In the genomic region with DNA sequence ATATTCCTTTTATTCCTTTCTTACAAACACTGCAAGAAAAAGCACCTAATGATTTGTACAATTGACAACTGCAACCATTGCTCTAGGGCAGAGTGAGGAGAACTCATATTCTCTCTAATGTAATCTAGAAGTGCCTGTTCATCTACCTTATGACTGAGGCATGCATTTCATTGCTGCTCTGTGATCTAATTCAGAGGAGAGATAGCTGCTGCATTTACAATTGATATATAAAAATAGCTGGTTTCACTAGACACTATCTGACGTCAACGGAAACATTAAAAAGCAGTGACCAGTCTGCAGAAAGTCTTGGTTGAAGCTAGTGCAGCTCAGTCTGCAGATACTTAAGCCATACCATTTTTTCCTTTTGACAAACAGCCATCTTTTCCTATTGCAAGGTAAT, we compare ENCODE assay signal across 21 cellular contexts.
A peak's percentile ranks its signal among the peaks of the same experiment; 100 is the strongest.
DNase-seq lines count a peak whose midpoint lies in the region; ATAC-seq, FAIRE-seq and TF ChIP-seq lines count a peak whose summit lies in the region.
"Had no signal": no experiment of that assay in that cellular context is flagged by ENCODE, and none has a peak within 500 bp of the region (broad histone marks: within the 10 kb centered on the region; RNA-seq: fewer than 3 reads in every experiment).

No MANE protein-coding gene starts in this region.

- no peak for FAIRE-seq in small intestine (lab: Jason Lieb, UNC)
- FAIRE-seq: A204.1, HTR-8/SVneo had no signal

- no peaks in the 10 kb centered on the region for H3K36me3 Mint-ChIP-seq in activated T-cell treated with anti-CD3 and anti-CD28 coated beads, Interleukin-2, amount 50 U/mL, for 4 hours (ENCODE audit: insufficient read depth)
- H3K36me3 Mint-ChIP-seq: CD4-positive, CD25-positive, alpha-beta regulatory T cell; CD8-positive, alpha-beta memory T cell had no signal

- H3K9me3 Mint-ChIP-seq in activated T-cell treated with anti-CD3 and anti-CD28 coated beads, Interleukin-2, amount 50 U/mL, for 4 hours = peaks cover 8% of the 10 kb centered on the region
- H3K9me3 Mint-ChIP-seq: CD8-positive, alpha-beta memory T cell had no signal

- H3K9me3 ChIP-seq in heart left ventricle (no peaks in the 10 kb centered on the region), small intestine (ENCODE audit: control insufficient read depth, low read depth) (no peaks in the 10 kb centered on the region)
- H3K9me3 ChIP-seq: BE2C had no signal

- peak overlapping the region in 7 of 12 donors; percentile 20 to 55 (median 42) for H3K27ac ChIP-seq in heart left ventricle
- no peak overlapping the region for H3K27ac ChIP-seq in small intestine (ENCODE audit: low read depth in 1 of 2, low read length in 1 of 2)

- H3K27me3 ChIP-seq in heart left ventricle (no peaks in the 10 kb centered on the region), small intestine (ENCODE audit: control insufficient read depth in 2 of 2, insufficient read depth in 2 of 2, low read length in 2 of 2) (no peaks in the 10 kb centered on the region)
- H3K27me3 ChIP-seq: BE2C had no signal

- H3K4me3 ChIP-seq in heart left ventricle (no peak overlapping the region), small intestine (ENCODE audit: low read depth in 1 of 2, low read length in 2 of 2) (no peak overlapping the region)

- ATAC-seq in heart left ventricle (peak; percentile 40 to 90 (median 78)), left cardiac atrium (no peak), SK-N-SH treated with all-trans-retinoic acid at 6 μM for 48 hours (no peak; the same call in 2 of the 3 replicates)
- ATAC-seq in activated T-cell treated with anti-CD3 and anti-CD28 coated beads, Interleukin-2, amount 50 U/mL, for 4 hours = no peak

- no peaks in the 10 kb centered on the region for H3K27me3 Mint-ChIP-seq in activated T-cell treated with anti-CD3 and anti-CD28 coated beads, Interleukin-2, amount 50 U/mL, for 4 hours (ENCODE audit: low read depth)
- H3K27me3 Mint-ChIP-seq: CD8-positive, alpha-beta memory T cell had no signal

- no peaks in the 10 kb centered on the region for H3K36me3 ChIP-seq in heart left ventricle
- no peaks in the 10 kb centered on the region for H3K36me3 ChIP-seq in small intestine (ENCODE audit: control insufficient read depth in 2 of 2, insufficient read depth in 2 of 2, low read length in 2 of 2)
- H3K36me3 ChIP-seq: BE2C had no signal

- DNase-seq in heart left ventricle (no peak), left cardiac atrium (no peak), foreskin melanocyte (peak; percentile 21), small intestine (peak; percentile 33), COLO668 (lab: John Stamatoyannopoulos, UW; ENCODE audit: unreplicated experiment) (no peak), A172 (ENCODE audit: low spot score) (no peak)
- DNase-seq in activated T-cell treated with anti-CD3 and anti-CD28 coated beads, Interleukin-2, amount 50 U/mL, for 4 hours = no peak
- DNase-seq: ACHN; BE2C; C1 segment of cervical spinal cord; CD4-positive, CD25-positive, alpha-beta regulatory T cell; CD8-positive, alpha-beta memory T cell; DMS153; DMS79; GDM1; GOT3; H9; IMR-90 had no signal

- WGBS in heart left ventricle, 4 donors = 22 to 44% (median 36%) methylated on average over 2 of the region's 2 CpGs
- 22 to 59% (median 58%) methylated on average over 2 of the region's 2 CpGs for whole genome bisulfite sequencing in small intestine, 3 donors

- H3K4me1 Mint-ChIP-seq in activated T-cell treated with anti-CD3 and anti-CD28 coated beads, Interleukin-2, amount 50 U/mL, for 4 hours (ENCODE audit: low read depth) = no peaks in the 10 kb centered on the region
- H3K4me1 Mint-ChIP-seq: CD4-positive, CD25-positive, alpha-beta regulatory T cell; CD8-positive, alpha-beta memory T cell had no signal

- H3K4me1 ChIP-seq in heart left ventricle (peaks cover 0 to 11% (median 0%) of the 10 kb centered on the region in 12 donors), small intestine (ENCODE audit: control insufficient read depth in 2 of 2, insufficient read depth in 1 of 2, low read depth in 1 of 2, low read length in 1 of 2) (no peaks in the 10 kb centered on the region)
- H3K4me1 ChIP-seq: BE2C had no signal

- no peak for TF ChIP-seq CTCF in heart left ventricle (IDR thresholded peaks at IDR 0.05)

- H3K4me3 Mint-ChIP-seq in activated T-cell treated with anti-CD3 and anti-CD28 coated beads, Interleukin-2, amount 50 U/mL, for 4 hours = no peak overlapping the region
- H3K4me3 Mint-ChIP-seq: CD4-positive, CD25-positive, alpha-beta regulatory T cell; CD8-positive, alpha-beta memory T cell; H9 had no signal

- TF ChIP-seq POLR2A in heart left ventricle (IDR thresholded peaks at IDR 0.05) = no peak

- intact Hi-C loops in heart left ventricle (cut with DNase I) (no loop called here), left cardiac atrium (cut with DNase I) (no loop called here)

TF ChIP-seq in SK-N-SH treated with all-trans-retinoic acid at 6 μM for 48 hours, 23 proteins besides CTCF, POLR2A, EP300 and RAD21:
- TF ChIP-seq CSDC2 (CRISPR knock-in tag; IDR thresholded peaks at IDR 0.05) (no peak), TCF4 (CRISPR knock-in tag; IDR thresholded peaks at IDR 0.05; ENCODE audit: borderline replicate concordance) (peak; percentile 38), ISL1 (CRISPR knock-in tag; IDR thresholded peaks at IDR 0.05) (peak; percentile 53)
- TF ChIP-seq, protein P1, sequence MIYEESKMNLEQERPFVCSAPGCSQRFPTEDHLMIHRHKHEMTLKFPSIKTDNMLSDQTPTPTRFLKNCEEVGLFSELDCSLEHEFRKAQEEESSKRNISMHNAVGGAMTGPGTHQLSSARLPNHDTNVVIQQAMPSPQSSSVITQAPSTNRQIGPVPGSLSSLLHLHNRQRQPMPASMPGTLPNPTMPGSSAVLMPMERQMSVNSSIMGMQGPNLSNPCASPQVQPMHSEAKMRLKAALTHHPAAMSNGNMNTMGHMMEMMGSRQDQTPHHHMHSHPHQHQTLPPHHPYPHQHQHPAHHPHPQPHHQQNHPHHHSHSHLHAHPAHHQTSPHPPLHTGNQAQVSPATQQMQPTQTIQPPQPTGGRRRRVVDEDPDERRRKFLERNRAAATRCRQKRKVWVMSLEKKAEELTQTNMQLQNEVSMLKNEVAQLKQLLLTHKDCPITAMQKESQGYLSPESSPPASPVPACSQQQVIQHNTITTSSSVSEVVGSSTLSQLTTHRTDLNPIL (CRISPR knock-in tag; IDR thresholded peaks at IDR 0.05; ENCODE audit: low read depth) = peak; percentile 39; the same call in 1 of the 2 replicates

Comparison
In these comparisons a context has a peak if more than half of its experiments do, and no peak if none do; other contexts are left out.
1. ATAC-seq: peak in heart left ventricle (4 of 4); none in left cardiac atrium (0 of 2), SK-N-SH treated with all-trans-retinoic acid at 6 μM for 48 hours (single experiment) and activated T-cell treated with anti-CD3 and anti-CD28 coated beads, Interleukin-2, amount 50 U/mL, for 4 hours (0 of 2).
2. DNase-seq: peak in foreskin melanocyte (single experiment) and small intestine (single experiment); none in heart left ventricle (0 of 5), left cardiac atrium (single experiment), COLO668 (single experiment), A172 (single experiment) and activated T-cell treated with anti-CD3 and anti-CD28 coated beads, Interleukin-2, amount 50 U/mL, for 4 hours (single experiment).
3. H3K27ac ChIP-seq: peak in heart left ventricle (7 of 12); none in small intestine (0 of 2).